ENCODE assay signal across 24 cellular contexts in genomic region chrX:8139713-8140112, GRCh38. TPM values are rescaled to one million over a fixed set of nuclear protein-coding genes. Genes with fewer than 3 reads are reported as not detected.
DNase-seq lines count a peak whose midpoint lies in the region; ATAC-seq and TF ChIP-seq lines count a peak whose summit lies in the region.
"Had no signal": no experiment of that assay in that cellular context is flagged by ENCODE, and none has a peak within 500 bp of the region (broad histone marks: within the 10 kb centered on the region; RNA-seq: fewer than 3 reads in every experiment).

No MANE protein-coding gene starts in this region.

- H3K79me2 ChIP-seq in fibroblast of lung (ENCODE audit: control insufficient read depth, insufficient read depth, low read length): no peaks in the 10 kb centered on the region

- peaks cover 13% of the 10 kb centered on the region for H3K4me1 ChIP-seq in RWPE2 (ENCODE audit: insufficient read depth, poor library complexity, severe bottlenecking)
- H3K4me1 ChIP-seq in fibroblast of lung (ENCODE audit: control insufficient read depth, extremely low read depth, insufficient read depth, low read length): no peaks in the 10 kb centered on the region
- H3K4me1 ChIP-seq: HAP-1 had no signal

- H3K4me3 ChIP-seq in RWPE2 (ENCODE audit: severe bottlenecking) (no peak overlapping the region), fibroblast of lung (replicated peaks in 1 of 4; ENCODE audit: control extremely low read depth in 1 of 4, insufficient read depth in 1 of 4, low read depth in 3 of 4, low read length in 4 of 4) (no peak overlapping the region)
- H3K4me3 ChIP-seq: HAP-1 had no signal

- H3K36me3 ChIP-seq in RWPE2 (ENCODE audit: low read depth) (no peaks in the 10 kb centered on the region), fibroblast of lung (ENCODE audit: control insufficient read depth, insufficient read depth, low read length) (no peaks in the 10 kb centered on the region)
- H3K36me3 ChIP-seq: HAP-1 had no signal

- H3K4me2 ChIP-seq in fibroblast of lung (ENCODE audit: extremely low read depth, insufficient read depth, low read length): no peak overlapping the region

- H3K9me3 Mint-ChIP-seq in immature natural killer cell: peaks cover 0 to 2% (median under 1%) of the 10 kb centered on the region in 6 donors

- DNase-seq in ELR (ENCODE audit: low read depth) (peak; percentile 34), RWPE2 (ENCODE audit: low spot score) (no peak), fibroblast of lung (ENCODE audit: low read depth in 2 of 2) (peak; percentile 16 to 81), omental fat pad (ENCODE audit: low spot score) (no peak), DMS 273 (lab: John Stamatoyannopoulos, UW; ENCODE audit: unreplicated experiment) (no peak), immature natural killer cell (no peak)
- DNase-seq: activated CD4-positive, alpha-beta T cell treated with anti-CD3 and anti-CD28 coated beads, Interleukin-2, amount 50 U/mL, for 4 hours; activated naive CD8-positive, alpha-beta T cell treated with anti-CD3 and anti-CD28 coated beads for 36 hours; activated T-cell treated with anti-CD3 and anti-CD28 coated beads, Interleukin-2, amount 50 U/mL, for 1 hour; cerebellar nuclear complex; DMS153; midbrain; NCI-H1694; SIG-M5; stimulated activated naive CD8-positive, alpha-beta T cell treated with anti-CD3 and anti-CD28 coated beads, Interleukin-15, Interleukin-2, amounts not matched to agents 100 U/mL and 50 U/mL, for 24 hours had no signal

- no peak overlapping the region for H3K9ac ChIP-seq in fibroblast of lung (ENCODE audit: insufficient read depth, low read length)

- no peak overlapping the region for H3K27ac Mint-ChIP-seq in immature natural killer cell
- H3K27ac Mint-ChIP-seq: activated naive CD8-positive, alpha-beta T cell treated with anti-CD3 and anti-CD28 coated beads for 36 hours had no signal

- H3K4me3 Mint-ChIP-seq in immature natural killer cell: no peak overlapping the region
- H3K4me3 Mint-ChIP-seq: activated naive CD8-positive, alpha-beta T cell treated with anti-CD3 and anti-CD28 coated beads for 36 hours; neural crest cell had no signal

- H3K27ac ChIP-seq in RWPE2 (ENCODE audit: poor library complexity, severe bottlenecking) (no peak overlapping the region), fibroblast of lung (ENCODE audit: insufficient read depth, low read length) (no peak overlapping the region)

- H3K36me3 Mint-ChIP-seq in immature natural killer cell: peaks cover 0 to 3% (median 0%) of the 10 kb centered on the region in 3 donors
- H3K36me3 Mint-ChIP-seq: activated naive CD8-positive, alpha-beta T cell treated with anti-CD3 and anti-CD28 coated beads for 36 hours had no signal

- H3K27me3 ChIP-seq in RWPE2 (ENCODE audit: insufficient read depth, poor library complexity, severe bottlenecking): no peaks in the 10 kb centered on the region
- H3K27me3 ChIP-seq in fibroblast of lung (ENCODE audit: control insufficient read depth, insufficient read depth, low read length): no peaks in the 10 kb centered on the region

- peaks cover 0 to 2% (median 0%) of the 10 kb centered on the region in 3 donors for H3K27me3 Mint-ChIP-seq in immature natural killer cell (ENCODE audit: low read depth in 3 of 3)
- H3K27me3 Mint-ChIP-seq: activated naive CD8-positive, alpha-beta T cell treated with anti-CD3 and anti-CD28 coated beads for 36 hours had no signal

- ATAC-seq in RWPE2 (ENCODE audit: low read depth): peak; percentile 52; the same call in 2 of the 3 replicates
- ATAC-seq in omental fat pad (ENCODE audit: low FRiP score): peak; percentile 89
- no peak for ATAC-seq in GM21526 (IDR thresholded peaks at IDR 0.05; ENCODE audit: low FRiP score, unreplicated experiment)
- ATAC-seq in HG03045 (IDR thresholded peaks at IDR 0.05; ENCODE audit: unreplicated experiment): no peak
- ATAC-seq: HepG2; stimulated activated naive CD8-positive, alpha-beta T cell treated with anti-CD3 and anti-CD28 coated beads, Interleukin-15, Interleukin-2, amounts not matched to agents 100 U/mL and 50 U/mL, for 24 hours had no signal

- H3K9me3 ChIP-seq in RWPE2 (ENCODE audit: severe bottlenecking) (no peaks in the 10 kb centered on the region), fibroblast of lung (ENCODE audit: control insufficient read depth, insufficient read depth, low read depth, low read length) (no peaks in the 10 kb centered on the region)
- H3K9me3 ChIP-seq: HAP-1 had no signal

- TF ChIP-seq CTCF in RWPE2 (IDR thresholded peaks at IDR 0.05; ENCODE audit: poor library complexity, severe bottlenecking) (no peak), fibroblast of lung (conservative IDR thresholded peaks at IDR 0.05 in 1 of 2, IDR thresholded peaks at IDR 0.05 in 1 of 2; ENCODE audit: low read depth in 1 of 2, low read length in 2 of 2) (no peak), omental fat pad (IDR thresholded peaks at IDR 0.05) (no peak)

- H2AFZ ChIP-seq in fibroblast of lung (ENCODE audit: low read length): no peak overlapping the region

- H4K20me1 ChIP-seq in fibroblast of lung (ENCODE audit: control insufficient read depth, extremely low read depth, insufficient read depth, low read length): no peaks in the 10 kb centered on the region

- no peaks in the 10 kb centered on the region for H3K4me1 Mint-ChIP-seq in immature natural killer cell
- H3K4me1 Mint-ChIP-seq: activated naive CD8-positive, alpha-beta T cell treated with anti-CD3 and anti-CD28 coated beads for 36 hours had no signal

RNA-seq across cellular contexts. Expression of gene VCX2, which starts 31.4 kb away (rescaled TPM):
- total RNA-seq in fibroblast of lung (not detected in 2 replicates), omental fat pad (not detected)
- polyA plus RNA-seq in fibroblast of lung (not detected in 2 replicates), immature natural killer cell (not detected)
- polyA plus RNA-seq in fibroblast of lung (2012): not detected in 2 replicates
- polyA minus RNA-seq in fibroblast of lung (ENCODE audit: low replicate concordance): not detected in 2 replicates
- total RNA-seq: activated naive CD8-positive, alpha-beta T cell treated with anti-CD3 and anti-CD28 coated beads for 36 hours; HepG2; NCI-H460; neural crest cell; pulmonary artery endothelial cell; T-helper 1 cell treated with Interleukin-12 subunit alpha and Interleukin-12 subunit beta and Interleukin-4 antibody, amounts not matched to agents 30 ng/mL and 1 ng/mL, for 36 hours; urinary bladder had no signal
- polyA plus RNA-seq: HepG2, urinary bladder had no signal

Comparison
In these comparisons a context has a peak if more than half of its experiments do, and no peak if none do; other contexts are left out.
1. DNase-seq: peak in ELR (single experiment) and fibroblast of lung (2 of 2); none in RWPE2 (single experiment), omental fat pad (single experiment), DMS 273 (single experiment) and immature natural killer cell (0 of 3).
2. ATAC-seq: peak in RWPE2 (single experiment) and omental fat pad (single experiment); none in GM21526 (single experiment) and HG03045 (single experiment).